Comparison of ENCODE assay signal across 1 cellular context in the genomic region with DNA sequence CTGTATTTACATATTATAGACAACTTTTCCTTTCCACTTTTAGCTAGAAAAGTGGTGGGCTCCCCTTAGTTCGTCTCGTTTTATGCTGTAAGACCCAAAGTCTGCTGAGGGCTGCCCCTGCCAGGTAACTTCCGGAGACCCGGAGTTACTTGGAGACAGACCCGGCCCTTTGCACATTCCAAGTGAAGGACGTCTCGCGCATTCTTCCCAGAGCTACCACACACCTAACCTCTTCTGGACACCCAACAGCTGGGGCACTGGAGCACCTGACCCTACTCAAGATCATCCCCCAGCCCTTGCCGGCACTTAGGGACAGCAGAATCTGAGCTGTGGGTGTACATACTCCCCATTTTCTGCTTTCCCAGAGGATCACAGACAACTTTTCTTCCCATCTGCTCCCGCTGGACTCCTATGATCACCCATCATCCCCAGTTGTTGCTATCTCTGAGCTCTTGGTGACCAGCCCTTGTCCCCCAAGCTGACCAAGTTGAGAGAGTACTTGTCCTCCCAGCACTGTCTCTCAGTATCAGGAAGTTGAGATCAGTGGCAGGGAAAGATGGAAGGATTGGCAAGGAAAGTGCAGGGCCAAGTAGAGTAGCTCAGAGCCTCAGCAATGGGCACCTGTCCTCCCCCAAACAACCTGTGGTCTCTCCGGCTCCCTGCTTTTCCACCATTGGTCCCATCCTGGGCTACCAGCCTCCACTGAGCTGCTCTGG.
TF ChIP-seq lines count a peak whose summit lies in the region.

No MANE protein-coding gene starts in this region.

TF ChIP-seq in neural cell, 6 proteins besides CTCF, POLR2A, EP300 and RAD21 (continued from another document):
- TF ChIP-seq, protein P1, sequence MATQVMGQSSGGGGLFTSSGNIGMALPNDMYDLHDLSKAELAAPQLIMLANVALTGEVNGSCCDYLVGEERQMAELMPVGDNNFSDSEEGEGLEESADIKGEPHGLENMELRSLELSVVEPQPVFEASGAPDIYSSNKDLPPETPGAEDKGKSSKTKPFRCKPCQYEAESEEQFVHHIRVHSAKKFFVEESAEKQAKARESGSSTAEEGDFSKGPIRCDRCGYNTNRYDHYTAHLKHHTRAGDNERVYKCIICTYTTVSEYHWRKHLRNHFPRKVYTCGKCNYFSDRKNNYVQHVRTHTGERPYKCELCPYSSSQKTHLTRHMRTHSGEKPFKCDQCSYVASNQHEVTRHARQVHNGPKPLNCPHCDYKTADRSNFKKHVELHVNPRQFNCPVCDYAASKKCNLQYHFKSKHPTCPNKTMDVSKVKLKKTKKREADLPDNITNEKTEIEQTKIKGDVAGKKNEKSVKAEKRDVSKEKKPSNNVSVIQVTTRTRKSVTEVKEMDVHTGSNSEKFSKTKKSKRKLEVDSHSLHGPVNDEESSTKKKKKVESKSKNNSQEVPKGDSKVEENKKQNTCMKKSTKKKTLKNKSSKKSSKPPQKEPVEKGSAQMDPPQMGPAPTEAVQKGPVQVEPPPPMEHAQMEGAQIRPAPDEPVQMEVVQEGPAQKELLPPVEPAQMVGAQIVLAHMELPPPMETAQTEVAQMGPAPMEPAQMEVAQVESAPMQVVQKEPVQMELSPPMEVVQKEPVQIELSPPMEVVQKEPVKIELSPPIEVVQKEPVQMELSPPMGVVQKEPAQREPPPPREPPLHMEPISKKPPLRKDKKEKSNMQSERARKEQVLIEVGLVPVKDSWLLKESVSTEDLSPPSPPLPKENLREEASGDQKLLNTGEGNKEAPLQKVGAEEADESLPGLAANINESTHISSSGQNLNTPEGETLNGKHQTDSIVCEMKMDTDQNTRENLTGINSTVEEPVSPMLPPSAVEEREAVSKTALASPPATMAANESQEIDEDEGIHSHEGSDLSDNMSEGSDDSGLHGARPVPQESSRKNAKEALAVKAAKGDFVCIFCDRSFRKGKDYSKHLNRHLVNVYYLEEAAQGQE (IDR thresholded peaks at IDR 0.05; ENCODE audit: borderline replicate concordance), result no peak
